Comparison of ENCODE assay signal across 1 cellular context in the genomic region with DNA sequence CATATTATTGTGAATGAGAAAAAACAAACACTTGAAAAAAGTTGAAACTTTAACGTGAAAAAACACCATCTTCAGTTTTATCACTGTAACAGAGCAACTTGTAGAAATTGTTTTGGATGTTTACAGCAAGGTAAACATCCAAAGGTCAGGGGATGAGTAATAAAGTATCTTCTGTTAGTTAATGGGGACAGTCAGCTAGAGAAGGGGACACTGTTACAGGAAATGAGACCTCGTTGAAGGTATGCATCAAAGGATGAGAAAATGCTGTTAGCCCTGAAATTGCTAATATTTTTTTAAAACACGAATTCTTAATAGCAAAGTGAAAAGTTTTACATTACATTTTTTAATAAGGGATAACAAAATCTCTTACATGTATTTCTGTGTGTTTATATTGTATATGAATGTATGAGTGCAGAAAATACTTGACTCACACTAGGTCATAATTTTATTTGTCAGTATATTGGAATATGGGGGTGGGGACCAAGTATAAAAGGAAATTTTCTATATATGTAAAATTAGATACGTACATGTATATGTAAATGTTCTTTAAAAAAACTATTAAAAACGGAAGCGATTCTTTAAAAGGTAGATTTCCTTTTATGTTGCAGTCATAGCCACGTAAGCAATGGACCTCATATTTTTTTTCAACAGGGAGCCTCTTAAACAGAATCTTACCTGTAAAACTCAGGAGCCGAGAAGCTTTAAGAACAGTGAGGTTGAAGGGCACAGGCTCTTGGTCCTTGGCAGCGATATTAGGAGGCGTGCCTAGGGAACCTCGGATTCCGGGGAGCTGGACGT.
TF ChIP-seq lines count a peak whose summit lies in the region.

No MANE protein-coding gene starts in this region.

TF ChIP-seq in HepG2, 621 proteins besides CTCF, POLR2A, EP300 and RAD21 (continued from another document and continues in another):
- TF ChIP-seq, protein P1, sequence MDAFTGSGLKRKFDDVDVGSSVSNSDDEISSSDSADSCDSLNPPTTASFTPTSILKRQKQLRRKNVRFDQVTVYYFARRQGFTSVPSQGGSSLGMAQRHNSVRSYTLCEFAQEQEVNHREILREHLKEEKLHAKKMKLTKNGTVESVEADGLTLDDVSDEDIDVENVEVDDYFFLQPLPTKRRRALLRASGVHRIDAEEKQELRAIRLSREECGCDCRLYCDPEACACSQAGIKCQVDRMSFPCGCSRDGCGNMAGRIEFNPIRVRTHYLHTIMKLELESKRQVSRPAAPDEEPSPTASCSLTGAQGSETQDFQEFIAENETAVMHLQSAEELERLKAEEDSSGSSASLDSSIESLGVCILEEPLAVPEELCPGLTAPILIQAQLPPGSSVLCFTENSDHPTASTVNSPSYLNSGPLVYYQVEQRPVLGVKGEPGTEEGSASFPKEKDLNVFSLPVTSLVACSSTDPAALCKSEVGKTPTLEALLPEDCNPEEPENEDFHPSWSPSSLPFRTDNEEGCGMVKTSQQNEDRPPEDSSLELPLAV (CRISPR knock-in tag; conservative IDR thresholded peaks at IDR 0.05; ENCODE audit: low read depth), result no peak
- TF ChIP-seq NFIC (IDR thresholded peaks at IDR 0.05; ENCODE audit: low read length) (peak; percentile 61; the same call in 1 of the 2 replicates), POLR2G (IDR thresholded peaks at IDR 0.05; ENCODE audit: low read depth, low read length) (no peak), HNRNPH1 (optimal IDR thresholded peaks at IDR 0.05; ENCODE audit: low read depth, low read length) (no peak), GPBP1L1 (CRISPR knock-in tag; IDR thresholded peaks at IDR 0.05) (no peak), GATAD1 (CRISPR knock-in tag; IDR thresholded peaks at IDR 0.05) (no peak), SRSF9 (IDR thresholded peaks at IDR 0.05; ENCODE audit: borderline replicate concordance, insufficient read depth, low read depth, low read length, poor library complexity, severe bottlenecking) (no peak), ZNF333 (CRISPR knock-in tag; IDR thresholded peaks at IDR 0.05; ENCODE audit: borderline replicate concordance) (no peak), ZNF552 (CRISPR knock-in tag; IDR thresholded peaks at IDR 0.05; ENCODE audit: borderline replicate concordance) (no peak), HNRNPUL1 (IDR thresholded peaks at IDR 0.05; ENCODE audit: low read depth, low read length) (no peak), RXRB (CRISPR knock-in tag; IDR thresholded peaks at IDR 0.05; ENCODE audit: borderline replicate concordance) (peak; percentile 48; the same call in 1 of the 2 replicates), EHMT2 (IDR thresholded peaks at IDR 0.05; ENCODE audit: borderline replicate concordance, low read depth, low read length) (no peak), SAFB2 (CRISPR knock-in tag; IDR thresholded peaks at IDR 0.05; ENCODE audit: borderline replicate concordance, low read depth) (no peak), MLXIP (CRISPR knock-in tag; IDR thresholded peaks at IDR 0.05; ENCODE audit: borderline replicate concordance) (no peak), THAP11 (CRISPR knock-in tag; IDR thresholded peaks at IDR 0.05) (0 out of 2 replicates have a peak, but pooled peaks have one; percentile 21), SMARCC2 (IDR thresholded peaks at IDR 0.05) (no peak), HDAC6 (IDR thresholded peaks at IDR 0.05; ENCODE audit: low read depth, low read length) (no peak), ZNF317 (CRISPR knock-in tag; IDR thresholded peaks at IDR 0.05) (no peak), PRDM4 (CRISPR knock-in tag; IDR thresholded peaks at IDR 0.05; ENCODE audit: borderline replicate concordance) (no peak), TFE3 (CRISPR knock-in tag; IDR thresholded peaks at IDR 0.05) (no peak), NFIB (CRISPR knock-in tag; IDR thresholded peaks at IDR 0.05; ENCODE audit: borderline replicate concordance) (no peak), ZNF790 (CRISPR knock-in tag; IDR thresholded peaks at IDR 0.05; ENCODE audit: borderline replicate concordance) (no peak), GLMP (CRISPR knock-in tag; IDR thresholded peaks at IDR 0.05; ENCODE audit: borderline replicate concordance) (no peak), FOSL2 (CRISPR knock-in tag; IDR thresholded peaks at IDR 0.05) (peak; percentile 72; the same call in 1 of the 2 replicates), ZNF737 (CRISPR knock-in tag; IDR thresholded peaks at IDR 0.05; ENCODE audit: borderline replicate concordance) (no peak), ZNF335 (CRISPR knock-in tag; IDR thresholded peaks at IDR 0.05) (no peak), JUND (CRISPR knock-in tag; IDR thresholded peaks at IDR 0.05) (no peak), ZNF775 (CRISPR knock-in tag; IDR thresholded peaks at IDR 0.05; ENCODE audit: borderline replicate concordance) (no peak), NR2F6 (IDR thresholded peaks at IDR 0.05) (peak; percentile 58; the same call in 1 of the 2 replicates), NR2F6 (CRISPR knock-in tag; IDR thresholded peaks at IDR 0.05) (peak; percentile 54)
- TF ChIP-seq, protein P2, sequence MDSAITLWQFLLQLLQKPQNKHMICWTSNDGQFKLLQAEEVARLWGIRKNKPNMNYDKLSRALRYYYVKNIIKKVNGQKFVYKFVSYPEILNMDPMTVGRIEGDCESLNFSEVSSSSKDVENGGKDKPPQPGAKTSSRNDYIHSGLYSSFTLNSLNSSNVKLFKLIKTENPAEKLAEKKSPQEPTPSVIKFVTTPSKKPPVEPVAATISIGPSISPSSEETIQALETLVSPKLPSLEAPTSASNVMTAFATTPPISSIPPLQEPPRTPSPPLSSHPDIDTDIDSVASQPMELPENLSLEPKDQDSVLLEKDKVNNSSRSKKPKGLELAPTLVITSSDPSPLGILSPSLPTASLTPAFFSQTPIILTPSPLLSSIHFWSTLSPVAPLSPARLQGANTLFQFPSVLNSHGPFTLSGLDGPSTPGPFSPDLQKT (CRISPR knock-in tag; IDR thresholded peaks at IDR 0.05; ENCODE audit: borderline replicate concordance), result no peak
- TF ChIP-seq, protein P3, sequence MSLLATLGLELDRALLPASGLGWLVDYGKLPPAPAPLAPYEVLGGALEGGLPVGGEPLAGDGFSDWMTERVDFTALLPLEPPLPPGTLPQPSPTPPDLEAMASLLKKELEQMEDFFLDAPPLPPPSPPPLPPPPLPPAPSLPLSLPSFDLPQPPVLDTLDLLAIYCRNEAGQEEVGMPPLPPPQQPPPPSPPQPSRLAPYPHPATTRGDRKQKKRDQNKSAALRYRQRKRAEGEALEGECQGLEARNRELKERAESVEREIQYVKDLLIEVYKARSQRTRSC (CRISPR knock-in tag; IDR thresholded peaks at IDR 0.05; ENCODE audit: low read depth), result no peak
- TF ChIP-seq, protein P4, sequence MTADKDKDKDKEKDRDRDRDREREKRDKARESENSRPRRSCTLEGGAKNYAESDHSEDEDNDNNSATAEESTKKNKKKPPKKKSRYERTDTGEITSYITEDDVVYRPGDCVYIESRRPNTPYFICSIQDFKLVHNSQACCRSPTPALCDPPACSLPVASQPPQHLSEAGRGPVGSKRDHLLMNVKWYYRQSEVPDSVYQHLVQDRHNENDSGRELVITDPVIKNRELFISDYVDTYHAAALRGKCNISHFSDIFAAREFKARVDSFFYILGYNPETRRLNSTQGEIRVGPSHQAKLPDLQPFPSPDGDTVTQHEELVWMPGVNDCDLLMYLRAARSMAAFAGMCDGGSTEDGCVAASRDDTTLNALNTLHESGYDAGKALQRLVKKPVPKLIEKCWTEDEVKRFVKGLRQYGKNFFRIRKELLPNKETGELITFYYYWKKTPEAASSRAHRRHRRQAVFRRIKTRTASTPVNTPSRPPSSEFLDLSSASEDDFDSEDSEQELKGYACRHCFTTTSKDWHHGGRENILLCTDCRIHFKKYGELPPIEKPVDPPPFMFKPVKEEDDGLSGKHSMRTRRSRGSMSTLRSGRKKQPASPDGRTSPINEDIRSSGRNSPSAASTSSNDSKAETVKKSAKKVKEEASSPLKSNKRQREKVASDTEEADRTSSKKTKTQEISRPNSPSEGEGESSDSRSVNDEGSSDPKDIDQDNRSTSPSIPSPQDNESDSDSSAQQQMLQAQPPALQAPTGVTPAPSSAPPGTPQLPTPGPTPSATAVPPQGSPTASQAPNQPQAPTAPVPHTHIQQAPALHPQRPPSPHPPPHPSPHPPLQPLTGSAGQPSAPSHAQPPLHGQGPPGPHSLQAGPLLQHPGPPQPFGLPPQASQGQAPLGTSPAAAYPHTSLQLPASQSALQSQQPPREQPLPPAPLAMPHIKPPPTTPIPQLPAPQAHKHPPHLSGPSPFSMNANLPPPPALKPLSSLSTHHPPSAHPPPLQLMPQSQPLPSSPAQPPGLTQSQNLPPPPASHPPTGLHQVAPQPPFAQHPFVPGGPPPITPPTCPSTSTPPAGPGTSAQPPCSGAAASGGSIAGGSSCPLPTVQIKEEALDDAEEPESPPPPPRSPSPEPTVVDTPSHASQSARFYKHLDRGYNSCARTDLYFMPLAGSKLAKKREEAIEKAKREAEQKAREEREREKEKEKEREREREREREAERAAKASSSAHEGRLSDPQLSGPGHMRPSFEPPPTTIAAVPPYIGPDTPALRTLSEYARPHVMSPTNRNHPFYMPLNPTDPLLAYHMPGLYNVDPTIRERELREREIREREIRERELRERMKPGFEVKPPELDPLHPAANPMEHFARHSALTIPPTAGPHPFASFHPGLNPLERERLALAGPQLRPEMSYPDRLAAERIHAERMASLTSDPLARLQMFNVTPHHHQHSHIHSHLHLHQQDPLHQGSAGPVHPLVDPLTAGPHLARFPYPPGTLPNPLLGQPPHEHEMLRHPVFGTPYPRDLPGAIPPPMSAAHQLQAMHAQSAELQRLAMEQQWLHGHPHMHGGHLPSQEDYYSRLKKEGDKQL (CRISPR knock-in tag; IDR thresholded peaks at IDR 0.05; ENCODE audit: low read depth), result no peak
- TF ChIP-seq, protein P5, sequence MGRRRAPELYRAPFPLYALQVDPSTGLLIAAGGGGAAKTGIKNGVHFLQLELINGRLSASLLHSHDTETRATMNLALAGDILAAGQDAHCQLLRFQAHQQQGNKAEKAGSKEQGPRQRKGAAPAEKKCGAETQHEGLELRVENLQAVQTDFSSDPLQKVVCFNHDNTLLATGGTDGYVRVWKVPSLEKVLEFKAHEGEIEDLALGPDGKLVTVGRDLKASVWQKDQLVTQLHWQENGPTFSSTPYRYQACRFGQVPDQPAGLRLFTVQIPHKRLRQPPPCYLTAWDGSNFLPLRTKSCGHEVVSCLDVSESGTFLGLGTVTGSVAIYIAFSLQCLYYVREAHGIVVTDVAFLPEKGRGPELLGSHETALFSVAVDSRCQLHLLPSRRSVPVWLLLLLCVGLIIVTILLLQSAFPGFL (CRISPR knock-in tag; IDR thresholded peaks at IDR 0.05), result no peak
